Comparison of ENCODE assay signal across 1 cellular context in genomic region chr16:57299719-57300386, GRCh38.
TF ChIP-seq lines count a peak whose summit lies in the region.

No MANE protein-coding gene starts in this region.

TF ChIP-seq in HepG2, 621 proteins besides CTCF, POLR2A, EP300 and RAD21 (continued from another document and continues in another):
- TF ChIP-seq ZNF800 (CRISPR knock-in tag; IDR thresholded peaks at IDR 0.05) (peak; percentile 67; the same call in 1 of the 2 replicates), ZNF431 (CRISPR knock-in tag; IDR thresholded peaks at IDR 0.05; ENCODE audit: borderline replicate concordance, low read depth) (no peak; the same call in 1 of the 2 replicates), ZNF713 (CRISPR knock-in tag; IDR thresholded peaks at IDR 0.05) (no peak), CEBPB (IDR thresholded peaks at IDR 0.05; ENCODE audit: borderline replicate concordance, low read depth, low read length) (no peak), SNAPC5 (CRISPR knock-in tag; IDR thresholded peaks at IDR 0.05; ENCODE audit: borderline replicate concordance) (no peak), IRX3 (CRISPR knock-in tag; IDR thresholded peaks at IDR 0.05; ENCODE audit: borderline replicate concordance, low read depth) (peak; percentile 58; the same call in 1 of the 2 replicates), IKZF4 (CRISPR knock-in tag; IDR thresholded peaks at IDR 0.05; ENCODE audit: borderline replicate concordance, low read depth, not compliant biosample characterization) (no peak), MLX (CRISPR knock-in tag; IDR thresholded peaks at IDR 0.05) (no peak; the same call in 1 of the 2 replicates), KDM2A (CRISPR knock-in tag; IDR thresholded peaks at IDR 0.05; ENCODE audit: borderline replicate concordance, low read depth) (peak; percentile 67), CENPT (CRISPR knock-in tag; IDR thresholded peaks at IDR 0.05; ENCODE audit: low read depth) (no peak), KLF16 (CRISPR knock-in tag; IDR thresholded peaks at IDR 0.05) (peak in 1 of 2 experiments; percentile 91; a peak in 2 of 4 replicates), CEBPZ (IDR thresholded peaks at IDR 0.05; ENCODE audit: low read length) (no peak), ZNF703 (CRISPR knock-in tag; IDR thresholded peaks at IDR 0.05; ENCODE audit: borderline replicate concordance) (no peak), POLR2G (IDR thresholded peaks at IDR 0.05; ENCODE audit: low read depth, low read length) (no peak), KDM1A (CRISPR knock-in tag; IDR thresholded peaks at IDR 0.05) (peak; percentile 66; the same call in 1 of the 2 replicates), ZNF784 (CRISPR knock-in tag; IDR thresholded peaks at IDR 0.05; ENCODE audit: borderline replicate concordance) (no peak), ZNF451 (CRISPR knock-in tag; IDR thresholded peaks at IDR 0.05) (peak; percentile 37; the same call in 1 of the 2 replicates), ZNF781 (CRISPR knock-in tag; IDR thresholded peaks at IDR 0.05; ENCODE audit: borderline replicate concordance, not compliant biosample characterization) (peak; percentile 24), ZFP82 (CRISPR knock-in tag; IDR thresholded peaks at IDR 0.05; ENCODE audit: borderline replicate concordance) (no peak), ZMAT3 (CRISPR knock-in tag; conservative IDR thresholded peaks at IDR 0.05) (0 out of 2 replicates have a peak, but pooled peaks have one; percentile 19), ARHGAP35 (CRISPR knock-in tag; IDR thresholded peaks at IDR 0.05; ENCODE audit: borderline replicate concordance) (peak; percentile 42; the same call in 1 of the 2 replicates), CHD2 (IDR thresholded peaks at IDR 0.05; ENCODE audit: low read depth, low read length) (peak; percentile 34; the same call in 1 of the 2 replicates), RELA (CRISPR knock-in tag; IDR thresholded peaks at IDR 0.05) (no peak; the same call in 1 of the 2 replicates), MBD4 (IDR thresholded peaks at IDR 0.05; ENCODE audit: borderline replicate concordance, low read length) (peak; percentile 92), ZBTB8A (CRISPR knock-in tag; IDR thresholded peaks at IDR 0.05; ENCODE audit: borderline replicate concordance, low read depth) (no peak), ZNF512B (CRISPR knock-in tag; IDR thresholded peaks at IDR 0.05; ENCODE audit: borderline replicate concordance) (no peak), ZNF709 (CRISPR knock-in tag; IDR thresholded peaks at IDR 0.05) (peak; percentile 87; the same call in 1 of the 2 replicates), CREB3 (CRISPR knock-in tag; IDR thresholded peaks at IDR 0.05) (no peak; the same call in 1 of the 2 replicates), ZNF276 (CRISPR knock-in tag; IDR thresholded peaks at IDR 0.05; ENCODE audit: low read depth) (no peak), ZFAT (CRISPR knock-in tag; conservative IDR thresholded peaks at IDR 0.05) (no peak), LCORL (IDR thresholded peaks at IDR 0.05) (no peak), LCORL (CRISPR knock-in tag; IDR thresholded peaks at IDR 0.05) (peak; percentile 95), MXI1 (IDR thresholded peaks at IDR 0.05; ENCODE audit: borderline replicate concordance, low read depth, low read length) (peak; percentile 32; the same call in 1 of the 3 replicates), ZNF407 (CRISPR knock-in tag; IDR thresholded peaks at IDR 0.05; ENCODE audit: not compliant biosample characterization) (peak; percentile 34), ZSCAN30 (CRISPR knock-in tag; IDR thresholded peaks at IDR 0.05) (peak; percentile 95)
